8 cellular contexts compared by ENCODE assay signal in genomic region chr1:156385534-156386031, GRCh38. TPM values are rescaled to one million over a fixed set of nuclear protein-coding genes. Genes with fewer than 3 reads are reported as not detected.
DNase-seq lines count a peak whose midpoint lies in the region; ATAC-seq and TF ChIP-seq lines count a peak whose summit lies in the region.

No MANE protein-coding gene starts in this region.

- no peak for TF ChIP-seq POLR2A in gastroesophageal sphincter (IDR thresholded peaks at IDR 0.05)

- WGBS in gastroesophageal sphincter (ENCODE audit: low coverage in 1 of 2), 2 donors, result 10 to 13% methylated on average over 2 of the region's 9 CpGs

- intact Hi-C loops in posterior cingulate gyrus (cut with DNase I), result loop anchor here (1.0 to 2.0 kb wide), 2 partner anchors 60 to 223 kb away; no protein-coding TSS in a partner anchor
- intact Hi-C loops in upper lobe of right lung (cut with DNase I), result loop anchor here (2.0 kb wide), 1 partner anchor 59 kb away; no protein-coding TSS in a partner anchor

- H3K4me1 ChIP-seq in SJSA1 (replicated peaks) (no peaks in the 10 kb centered on the region), gastroesophageal sphincter (peaks cover 0 to 10% (median 0%) of the 10 kb centered on the region in 3 donors), upper lobe of right lung (peaks cover 2% of the 10 kb centered on the region)

- H3K9me3 ChIP-seq in SJSA1 (replicated peaks) (no peaks in the 10 kb centered on the region), gastroesophageal sphincter (no peaks in the 10 kb centered on the region), upper lobe of right lung (no peaks in the 10 kb centered on the region)

- peak in 3 of 4 experiments; percentile 82 to 92 (median 90) for TF ChIP-seq CTCF in gastroesophageal sphincter (IDR thresholded peaks at IDR 0.05)
- TF ChIP-seq CTCF in upper lobe of right lung (IDR thresholded peaks at IDR 0.05), result peak; percentile 89

- H3K27ac ChIP-seq in SJSA1 (no peak overlapping the region), gastroesophageal sphincter (no peak overlapping the region), upper lobe of right lung (no peak overlapping the region)

- H3K36me3 ChIP-seq in SJSA1, result no peaks in the 10 kb centered on the region
- no peaks in the 10 kb centered on the region for H3K36me3 ChIP-seq in gastroesophageal sphincter
- H3K36me3 ChIP-seq in upper lobe of right lung, result no peaks in the 10 kb centered on the region

- no peak for TF ChIP-seq EP300 in gastroesophageal sphincter (IDR thresholded peaks at IDR 0.05)

- H3K4me3 ChIP-seq in SJSA1 (no peak overlapping the region), gastroesophageal sphincter (no peak overlapping the region), upper lobe of right lung (no peak overlapping the region)

- ATAC-seq in gastroesophageal sphincter (peak; percentile 39), upper lobe of right lung (peak; percentile 63), HG03135 (IDR thresholded peaks at IDR 0.05; ENCODE audit: unreplicated experiment) (no peak)

- DNase-seq in DMS79 (lab: John Stamatoyannopoulos, UW), result peak; percentile 11
- peak; percentile 65 for DNase-seq in MV-4-11 (lab: John Stamatoyannopoulos, UW)
- peak; percentile 61 to 69 for DNase-seq in SJSA1 (ENCODE audit: low read depth in 1 of 2, low spot score in 2 of 2)
- peak; percentile 59 for DNase-seq in activated gamma-delta T cell treated with anti-CD3 and anti-CD28 coated beads, Interleukin-2, amount 50 U/mL, for 16 hours (ENCODE audit: low read depth)
- DNase-seq in posterior cingulate gyrus, result peak in 9 of 10 donors; percentile 61 to 97 (median 83)
- no peak for DNase-seq in upper lobe of right lung

- H3K27me3 ChIP-seq in SJSA1 (replicated peaks) (peaks cover 29% of the 10 kb centered on the region), gastroesophageal sphincter (peaks cover 45% of the 10 kb centered on the region), upper lobe of right lung (peaks cover 39% of the 10 kb centered on the region)

RNA-seq across cellular contexts. Expression of gene RHBG, which starts 16.6 kb away (rescaled TPM):
- not detected in 2 replicates for total RNA-seq in SJSA1 (2014; rRNA removed; shearing (Covaris generic))
- total RNA-seq in gastroesophageal sphincter (not detected), upper lobe of right lung (not detected)

RNA-seq across cellular contexts. Expression of gene TSACC, which starts 47.3 kb away (rescaled TPM):
- total RNA-seq in SJSA1 (2014; rRNA removed; shearing (Covaris generic)), result not detected in 2 replicates
- not detected for total RNA-seq in gastroesophageal sphincter
- not detected for total RNA-seq in upper lobe of right lung

RNA-seq across cellular contexts. Expression of gene CCT3, which starts 47.5 kb away (rescaled TPM):
- total RNA-seq in SJSA1 (2014; rRNA removed; shearing (Covaris generic)), result 406 and 520 TPM in 2 replicates
- total RNA-seq in gastroesophageal sphincter, result 100 to 1,000 TPM; 189 to 224 (median 209) TPM
- 120 TPM for total RNA-seq in upper lobe of right lung
